Comparison of ENCODE assay signal across 20 cellular contexts in the genomic region with DNA sequence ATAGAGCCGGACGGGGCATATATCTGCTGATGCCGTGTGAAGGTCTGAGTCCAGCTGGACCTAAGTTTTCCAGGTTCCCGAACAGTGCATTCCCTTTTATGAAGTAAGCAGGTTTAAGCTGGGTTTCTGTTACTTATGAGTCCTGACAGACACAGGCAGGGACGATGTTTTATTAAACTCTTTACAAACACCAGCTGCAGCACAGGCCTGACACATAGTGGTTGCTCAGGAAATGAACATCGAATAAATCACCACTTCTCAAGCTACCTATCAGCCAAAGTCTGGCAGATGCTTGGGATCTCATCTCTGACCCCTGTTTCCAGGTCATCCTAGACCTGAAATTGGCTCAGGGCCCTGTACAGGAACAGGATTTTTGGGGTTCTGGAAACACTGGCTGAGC. TPM values are rescaled to one million over a fixed set of nuclear protein-coding genes. Genes with fewer than 3 reads are reported as not detected.
DNase-seq lines count a peak whose midpoint lies in the region; TF ChIP-seq lines count a peak whose summit lies in the region.
"Had no signal": no experiment of that assay in that cellular context is flagged by ENCODE, and none has a peak within 500 bp of the region (broad histone marks: within the 10 kb centered on the region; RNA-seq: fewer than 3 reads in every experiment).

No MANE protein-coding gene starts in this region.

- H3K27me3 ChIP-seq in A673 (replicated peaks; ENCODE audit: insufficient read depth, low read depth, low read length, poor library complexity), result peaks cover 9% of the 10 kb centered on the region
- no peaks in the 10 kb centered on the region for H3K27me3 ChIP-seq in brain microvascular endothelial cell (replicated peaks)
- H3K27me3 ChIP-seq in hepatocyte, result no peaks in the 10 kb centered on the region
- H3K27me3 ChIP-seq in PC-9 (ENCODE audit: insufficient read depth, low read depth), result no peaks in the 10 kb centered on the region
- H3K27me3 ChIP-seq: BE2C, MG63, ovary, upper lobe of left lung had no signal

- H3K9me2 ChIP-seq in hepatocyte (replicated peaks; ENCODE audit: insufficient read depth) (no peaks in the 10 kb centered on the region), PC-9 (ENCODE audit: insufficient read depth) (no peaks in the 10 kb centered on the region; the same call in 1 of the 2 replicates)

- intact Hi-C loops in A673 (cut with micrococcal nuclease; ENCODE audit: unreplicated experiment) (no loop called here), PC-9 (cut with micrococcal nuclease; ENCODE audit: unreplicated experiment) (no loop called here)

- H4K20me1 ChIP-seq in hepatocyte (ENCODE audit: insufficient read depth, poor library complexity, severe bottlenecking), result no peaks in the 10 kb centered on the region
- no peaks in the 10 kb centered on the region for H4K20me1 ChIP-seq in PC-9 (ENCODE audit: insufficient read depth)

- no peak overlapping the region for H3K4me2 ChIP-seq in hepatocyte
- H3K4me2 ChIP-seq in PC-9, result no peak overlapping the region

- no peaks in the 10 kb centered on the region for H3K9me3 ChIP-seq in A673 (ENCODE audit: low read depth, low read length, poor library complexity, severe bottlenecking)
- no peaks in the 10 kb centered on the region for H3K9me3 ChIP-seq in hepatocyte (ENCODE audit: low read depth)
- no peaks in the 10 kb centered on the region for H3K9me3 ChIP-seq in PC-9 (ENCODE audit: insufficient read depth, low read depth)
- H3K9me3 ChIP-seq: BE2C, lower lobe of right lung, MG63, ovary, upper lobe of left lung had no signal

- H3K27ac ChIP-seq in A673 (ENCODE audit: low read depth, low read length, poor library complexity, severe bottlenecking), result no peak overlapping the region
- no peak overlapping the region for H3K27ac ChIP-seq in brain microvascular endothelial cell
- H3K27ac ChIP-seq in hepatocyte, result no peak overlapping the region
- H3K27ac ChIP-seq in PC-9, result no peak overlapping the region
- H3K27ac ChIP-seq: lower lobe of right lung, ovary, upper lobe of left lung had no signal

- WGBS in hepatocyte (ENCODE audit: low lambda C conversion rate, missing lambda C conversion rate), result 77% methylated on average over 6 of the region's 6 CpGs

- H3K4me1 ChIP-seq in A673 (ENCODE audit: insufficient read depth, low read length, poor library complexity, severe bottlenecking) (no peaks in the 10 kb centered on the region), hepatocyte (ENCODE audit: insufficient read depth) (no peaks in the 10 kb centered on the region), PC-9 (replicated peaks; ENCODE audit: insufficient read depth) (no peaks in the 10 kb centered on the region)
- H3K4me1 ChIP-seq: BE2C, lower lobe of right lung, upper lobe of left lung had no signal

- POLR2A ChIA-PET in A673 (lab: Charles Lee; ENCODE audit: low non-redundant PET), result no interaction called here
- POLR2A ChIA-PET in PC-9 (lab: Charles Lee; ENCODE audit: unreplicated experiment), result no interaction called here

- CTCF ChIA-PET in A673 (lab: Charles Lee), result interaction anchor here (1.1 kb wide), 1 partner anchor 26 kb away, joined by 14 read pairs; no protein-coding TSS in a partner anchor
- CTCF ChIA-PET in PC-9 (lab: Charles Lee), result no interaction called here

- H3K4me3 ChIP-seq in A673 (ENCODE audit: low read depth, low read length, poor library complexity, severe bottlenecking) (no peak overlapping the region), brain microvascular endothelial cell (ENCODE audit: low read depth, low read length) (no peak overlapping the region), hepatocyte (no peak overlapping the region), PC-9 (no peak overlapping the region)
- H3K4me3 ChIP-seq: lower lobe of right lung, MG63, ovary, upper lobe of left lung had no signal

- no peaks in the 10 kb centered on the region for H3F3A ChIP-seq in PC-9 (ENCODE audit: insufficient read depth, low read depth)

- DNase-seq in A673 (ENCODE audit: low spot score), result peak; percentile 16
- DNase-seq in HCEC 1CT, result peak; percentile 13
- DNase-seq in brain microvascular endothelial cell, result peak; percentile 4
- peak; percentile 48 for DNase-seq in hepatocyte (ENCODE audit: low spot score)
- no peak for DNase-seq in PC-9
- no peak for DNase-seq in NAMALWA (ENCODE audit: low spot score)
- DNase-seq in stimulated activated CD4-positive, alpha-beta T cell treated with anti-CD3 and anti-CD28 coated beads, Interleukin-15, amount 100 ng/mL, for 24 hours, result no peak
- DNase-seq in GM10266 (ENCODE audit: extremely low spot score), result no peak
- DNase-seq: activated CD4-positive, alpha-beta T cell treated with anti-CD3 and anti-CD28 coated beads, Interleukin-2, amount 50 U/mL, for 48 hours; activated naive CD4-positive, alpha-beta T cell treated with anti-CD3 and anti-CD28 coated beads, Interleukin-2, amount 50 U/mL, for 16 hours; BE2C; dermis blood vessel endothelial cell; lower lobe of right lung; MG63; NCI-H187; ovary; SIG-M5; stimulated activated CD4-positive, alpha-beta T cell treated with anti-CD3 and anti-CD28 coated beads, Interleukin-2, amount 100 ng/mL, for 24 hours; stimulated activated naive CD8-positive, alpha-beta T cell treated with anti-CD3 and anti-CD28 coated beads, Interleukin-15, amount 100 ng/mL, for 72 hours; upper lobe of left lung had no signal

- H2AFZ ChIP-seq in hepatocyte, result no peak overlapping the region
- H2AFZ ChIP-seq in PC-9, result no peak overlapping the region

- TF ChIP-seq CTCF in A673 (conservative IDR thresholded peaks at IDR 0.05; ENCODE audit: low read depth, low read length), result 0 out of 2 replicates have a peak, but pooled peaks have one; percentile 25
- TF ChIP-seq CTCF in brain microvascular endothelial cell (IDR thresholded peaks at IDR 0.05; ENCODE audit: low read depth, low read length, missing control alignments), result peak; percentile 28
- TF ChIP-seq CTCF in hepatocyte (IDR thresholded peaks at IDR 0.05; ENCODE audit: poor library complexity), result peak; percentile 26
- no peak for TF ChIP-seq CTCF in PC-9 (conservative IDR thresholded peaks at IDR 0.05)
- no peak for TF ChIP-seq CTCF in GM10266 (IDR thresholded peaks at IDR 0.05; ENCODE audit: control insufficient read depth, insufficient read depth, low read depth, missing control alignments)

- BruUV-seq in A673 (replicated peaks; lab: Mats Ljungman, UMichigan) (no TSS peak), PC-9 (replicated peaks; lab: Mats Ljungman, UMichigan) (no TSS peak)

- in situ Hi-C loops in brain microvascular endothelial cell (cut with HindIII; ENCODE audit: low pct_ligation_motif_present, low sequenced_read_pairs), result no loop called here

- H3K36me3 ChIP-seq in A673 (ENCODE audit: insufficient read depth, low read length, poor library complexity, severe bottlenecking), result no peaks in the 10 kb centered on the region
- no peaks in the 10 kb centered on the region for H3K36me3 ChIP-seq in brain microvascular endothelial cell (replicated peaks)
- H3K36me3 ChIP-seq in hepatocyte (replicated peaks; ENCODE audit: insufficient read depth, low read depth), result no peaks in the 10 kb centered on the region
- H3K36me3 ChIP-seq in PC-9 (ENCODE audit: low read depth), result no peaks in the 10 kb centered on the region
- H3K36me3 ChIP-seq: BE2C, lower lobe of right lung, MG63, ovary had no signal

- H3K79me2 ChIP-seq in hepatocyte (no peaks in the 10 kb centered on the region), PC-9 (ENCODE audit: low read depth) (no peaks in the 10 kb centered on the region)

RNA-seq across cellular contexts. Expression of a gene that starts 50.9 kb away (rescaled TPM):
- total RNA-seq in A673 (2021) (39.1 and 42.5 TPM in 2 replicates), hepatocyte (6.0 and 6.3 TPM in 2 replicates), PC-9 (2021) (19.1 and 29.1 TPM in 2 replicates)
- polyA plus RNA-seq in hepatocyte, result 5.3 and 6.5 TPM in 2 replicates

Comparison
In these comparisons a context has a peak if more than half of its experiments do, and no peak if none do; other contexts are left out.
1. DNase-seq: peak in A673 (single experiment), HCEC 1CT (single experiment), brain microvascular endothelial cell (single experiment) and hepatocyte (single experiment); none in PC-9 (0 of 2), NAMALWA (single experiment), stimulated activated CD4-positive, alpha-beta T cell treated with anti-CD3 and anti-CD28 coated beads, Interleukin-15, amount 100 ng/mL, for 24 hours (single experiment) and GM10266 (single experiment).
2. CTCF ChIP-seq: peak in A673 (single experiment), brain microvascular endothelial cell (single experiment) and hepatocyte (single experiment); none in PC-9 (single experiment) and GM10266 (single experiment).